ENCODE assay signal across 15 cellular contexts in genomic region chr10:1938317-1938716, GRCh38.
DNase-seq lines count a peak whose midpoint lies in the region; ATAC-seq, FAIRE-seq and TF ChIP-seq lines count a peak whose summit lies in the region.
"Had no signal": no experiment of that assay in that cellular context is flagged by ENCODE, and none has a peak within 500 bp of the region (broad histone marks: within the 10 kb centered on the region; RNA-seq: fewer than 3 reads in every experiment).

No MANE protein-coding gene starts in this region.

- no peaks in the 10 kb centered on the region for H4K20me1 ChIP-seq in BLaER1

- no peak for ATAC-seq in HG02571 (IDR thresholded peaks at IDR 0.05; ENCODE audit: unreplicated experiment)

- peak overlapping the region; percentile 68 for H3K4me2 ChIP-seq in BLaER1

- peaks cover 7% of the 10 kb centered on the region for H3K36me3 Mint-ChIP-seq in activated T-helper 1 cell treated with anti-CD3 and anti-CD28 coated beads, Interleukin-12 subunit alpha, Interleukin-12 subunit beta, Interleukin-2, Interleukin-4 antibody, amounts not matched to agents 30 ng/mL and 10 ng/mL and 1 ng/mL, durations not matched to agents 14 hours and 24 hours and 36 hours (ENCODE audit: low read depth)
- H3K36me3 Mint-ChIP-seq: brain; mesothelial cell of epicardium; stimulated activated memory B cell treated with anti-CD40 and anti-IgM and Interleukin-4, amounts not matched to agents 10 μg/mL and 1 μg/mL and 100 μg/mL, for 72 hours had no signal

- peak; percentile 66 for DNase-seq in NB4 (ENCODE audit: low read depth)
- peak; percentile 54 for DNase-seq in activated T-helper 1 cell treated with anti-CD3 and anti-CD28 coated beads, Interleukin-12 subunit alpha, Interleukin-12 subunit beta, Interleukin-2, Interleukin-4 antibody, amounts not matched to agents 30 ng/mL and 10 ng/mL and 1 ng/mL, durations not matched to agents 14 hours and 24 hours and 36 hours (ENCODE audit: low spot score)
- DNase-seq in stimulated activated CD4-positive, alpha-beta T cell treated with anti-CD3 and anti-CD28 coated beads, Interleukin-12 subunit alpha, Interleukin-12 subunit beta, amount 100 ng/mL, for 4 hours = peak; percentile 55
- DNase-seq in activated gamma-delta T cell treated with Interleukin-2 at 50 U/mL for 16 hours = no peak
- no peak for DNase-seq in frontal cortex (ENCODE audit: low spot score in 2 of 2)
- DNase-seq in posterior cingulate gyrus = no peak
- DNase-seq: GM23248, NCI-H2227 treated with DMSO at 0.1 percent for 48 hours, RPMI8226 had no signal

- no peaks in the 10 kb centered on the region for H3K27me3 Mint-ChIP-seq in activated T-helper 1 cell treated with anti-CD3 and anti-CD28 coated beads, Interleukin-12 subunit alpha, Interleukin-12 subunit beta, Interleukin-2, Interleukin-4 antibody, amounts not matched to agents 30 ng/mL and 10 ng/mL and 1 ng/mL, durations not matched to agents 14 hours and 24 hours and 36 hours (ENCODE audit: insufficient read depth)
- H3K27me3 Mint-ChIP-seq: brain had no signal

- peaks cover 55% of the 10 kb centered on the region for H3K4me1 ChIP-seq in BLaER1

- peaks cover 28% of the 10 kb centered on the region for H3K9me3 ChIP-seq in BLaER1

- peak overlapping the region; percentile 50 for H3K27ac ChIP-seq in BLaER1
- H3K27ac ChIP-seq: GM23248, VCaP had no signal

- TF ChIP-seq POLR2A in NB4 (IDR thresholded peaks at IDR 0.05; ENCODE audit: extremely low read depth, insufficient read length) = no peak

- intact Hi-C loops in activated T-helper 1 cell treated with anti-CD3 and anti-CD28 coated beads, Interleukin-12 subunit alpha, Interleukin-12 subunit beta, Interleukin-2, Interleukin-4 antibody, amounts not matched to agents 30 ng/mL and 10 ng/mL and 1 ng/mL, durations not matched to agents 14 hours and 24 hours and 36 hours (cut with micrococcal nuclease) = loop anchor here (1.0 to 10.0 kb wide), 3 partner anchors 18 to 824 kb away; no protein-coding TSS in a partner anchor
- intact Hi-C loops in posterior cingulate gyrus (cut with DNase I) = no loop called here

- H3K9ac ChIP-seq in BLaER1 = no peak overlapping the region
- H3K9ac ChIP-seq: GM23248 had no signal

- H3K4me3 ChIP-seq in BLaER1 (0 out of 2 replicates have a peak overlapping the region, but pooled peaks have one; percentile 4), NB4 (ENCODE audit: low read depth, low read length) (no peak overlapping the region)
- H3K4me3 ChIP-seq: GM23248 had no signal

- peak overlapping the region; percentile 68 for H3K4me3 Mint-ChIP-seq in activated T-helper 1 cell treated with anti-CD3 and anti-CD28 coated beads, Interleukin-12 subunit alpha, Interleukin-12 subunit beta, Interleukin-2, Interleukin-4 antibody, amounts not matched to agents 30 ng/mL and 10 ng/mL and 1 ng/mL, durations not matched to agents 14 hours and 24 hours and 36 hours
- H3K4me3 Mint-ChIP-seq: brain, mesothelial cell of epicardium had no signal

- H3K4me1 Mint-ChIP-seq in activated T-helper 1 cell treated with anti-CD3 and anti-CD28 coated beads, Interleukin-12 subunit alpha, Interleukin-12 subunit beta, Interleukin-2, Interleukin-4 antibody, amounts not matched to agents 30 ng/mL and 10 ng/mL and 1 ng/mL, durations not matched to agents 14 hours and 24 hours and 36 hours (ENCODE audit: low read depth) = peaks cover 30% of the 10 kb centered on the region
- H3K4me1 Mint-ChIP-seq: mesothelial cell of epicardium had no signal

- H3K36me3 ChIP-seq in BLaER1 = no peaks in the 10 kb centered on the region

- H3K9me3 Mint-ChIP-seq in activated T-helper 1 cell treated with anti-CD3 and anti-CD28 coated beads, Interleukin-12 subunit alpha, Interleukin-12 subunit beta, Interleukin-2, Interleukin-4 antibody, amounts not matched to agents 30 ng/mL and 10 ng/mL and 1 ng/mL, durations not matched to agents 14 hours and 24 hours and 36 hours = peaks cover 8% of the 10 kb centered on the region
- H3K9me3 Mint-ChIP-seq: mesothelial cell of epicardium; stimulated activated memory B cell treated with anti-CD40 and anti-IgM and Interleukin-4, amounts not matched to agents 10 μg/mL and 1 μg/mL and 100 μg/mL, for 72 hours had no signal

- H3K27me3 ChIP-seq in BLaER1 = no peaks in the 10 kb centered on the region

- peak overlapping the region; percentile 90 for H3K27ac Mint-ChIP-seq in activated T-helper 1 cell treated with anti-CD3 and anti-CD28 coated beads, Interleukin-12 subunit alpha, Interleukin-12 subunit beta, Interleukin-2, Interleukin-4 antibody, amounts not matched to agents 30 ng/mL and 10 ng/mL and 1 ng/mL, durations not matched to agents 14 hours and 24 hours and 36 hours
- H3K27ac Mint-ChIP-seq: brain; mesothelial cell of epicardium; stimulated activated memory B cell treated with anti-CD40 and anti-IgM and Interleukin-4, amounts not matched to agents 10 μg/mL and 1 μg/mL and 100 μg/mL, for 72 hours had no signal

- no peak for TF ChIP-seq CTCF in NB4 (IDR thresholded peaks at IDR 0.05; ENCODE audit: low read depth, low read length)

- no peak for FAIRE-seq in frontal cortex (lab: Jason Lieb, UNC)

Comparison
In these comparisons a context has a peak if more than half of its experiments do, and no peak if none do; other contexts are left out.
1. DNase-seq: peak in NB4 (single experiment), activated T-helper 1 cell treated with anti-CD3 and anti-CD28 coated beads, Interleukin-12 subunit alpha, Interleukin-12 subunit beta, Interleukin-2, Interleukin-4 antibody, amounts not matched to agents 30 ng/mL and 10 ng/mL and 1 ng/mL, durations not matched to agents 14 hours and 24 hours and 36 hours (single experiment) and stimulated activated CD4-positive, alpha-beta T cell treated with anti-CD3 and anti-CD28 coated beads, Interleukin-12 subunit alpha, Interleukin-12 subunit beta, amount 100 ng/mL, for 4 hours (single experiment); none in activated gamma-delta T cell treated with Interleukin-2 at 50 U/mL for 16 hours (single experiment), frontal cortex (0 of 2) and posterior cingulate gyrus (0 of 10).